ENCODE assay signal across 8 cellular contexts in the genomic region with DNA sequence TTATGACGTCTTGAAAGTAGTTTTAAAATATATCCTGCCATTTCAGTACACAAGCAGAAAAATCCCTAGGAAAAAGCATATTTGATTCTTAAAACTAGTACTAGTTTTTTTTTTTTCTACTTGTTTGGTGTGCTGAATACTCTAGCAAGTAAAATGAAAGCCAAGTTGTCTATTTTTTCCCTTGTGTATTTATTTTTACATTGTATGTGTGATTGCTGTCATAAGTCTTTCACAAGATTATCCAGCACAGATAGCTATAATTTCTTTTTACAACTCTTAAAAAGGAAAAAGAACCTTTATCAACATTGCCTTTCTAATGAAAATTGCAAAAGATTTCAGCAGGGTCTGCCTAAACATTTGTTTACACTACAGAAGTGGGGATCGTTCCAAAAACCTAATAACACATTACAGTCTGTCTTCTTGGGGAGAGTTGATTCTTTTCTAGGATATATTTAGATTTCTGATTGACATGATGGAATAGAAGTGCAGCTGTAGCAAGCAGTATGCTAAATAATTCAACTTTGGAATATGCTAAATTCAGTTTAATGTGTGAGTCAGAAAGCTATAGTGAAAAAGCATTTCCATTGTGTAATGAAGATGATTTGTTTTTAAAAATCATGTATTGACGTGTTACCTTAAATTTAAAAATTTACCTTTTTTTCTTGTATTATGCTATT. TPM values are rescaled to one million over a fixed set of nuclear protein-coding genes. Genes with fewer than 3 reads are reported as not detected.
DNase-seq lines count a peak whose midpoint lies in the region; FAIRE-seq and TF ChIP-seq lines count a peak whose summit lies in the region.

No MANE protein-coding gene starts in this region.

- peak overlapping the region; percentile 68 for H3K27ac Mint-ChIP-seq in activated T-cell treated with anti-CD3 and anti-CD28 coated beads, Interleukin-2, amount 50 U/mL, for 24 hours
- H3K27ac Mint-ChIP-seq in activated T-helper 2 cell treated with anti-CD3 and anti-CD28 coated beads, Interferon-gamma antibody, Interleukin-2, Interleukin-4, amounts not matched to agents 10 μg/mL and 5 μg/mL and 100 μg/mL, durations not matched to agents 14 hours and 24 hours and 36 hours = peak overlapping the region; percentile 40

- H2AFZ ChIP-seq in keratinocyte (ENCODE audit: control insufficient read depth, low read length) = no peak overlapping the region

- H3K9me3 ChIP-seq in keratinocyte (ENCODE audit: control insufficient read depth, low read depth, low read length) (no peaks in the 10 kb centered on the region), thymus (ENCODE audit: control insufficient read depth) (no peaks in the 10 kb centered on the region), small intestine (ENCODE audit: control insufficient read depth, low read depth) (no peaks in the 10 kb centered on the region)

- no peak for TF ChIP-seq CTCF in keratinocyte (optimal IDR thresholded peaks at IDR 0.05 in 1 of 3, IDR thresholded peaks at IDR 0.05 in 1 of 3, conservative IDR thresholded peaks at IDR 0.05 in 1 of 3; ENCODE audit: extremely low read depth in 1 of 3, insufficient read depth in 2 of 3, low read length in 3 of 3)

- DNase-seq in activated T-cell treated with anti-CD3 and anti-CD28 coated beads, Interleukin-2, amount 50 U/mL, for 24 hours = no peak
- no peak for DNase-seq in activated T-cell treated with anti-CD3 and anti-CD28 coated beads, Interleukin-2, amount 50 U/mL, for 48 hours
- DNase-seq in activated T-helper 2 cell treated with anti-CD3 and anti-CD28 coated beads, Interferon-gamma antibody, Interleukin-2, Interleukin-4, amounts not matched to agents 10 μg/mL and 5 μg/mL and 100 μg/mL, durations not matched to agents 14 hours and 24 hours and 36 hours (ENCODE audit: low spot score) = no peak
- DNase-seq in keratinocyte (ENCODE audit: low read depth, low spot score) (no peak), COLO668 (lab: John Stamatoyannopoulos, UW; ENCODE audit: unreplicated experiment) (no peak), small intestine (no peak), NCI-H526 treated with DMSO at 0.1 percent for 48 hours (lab: John Stamatoyannopoulos, UW) (no peak)

- FAIRE-seq in keratinocyte (lab: Jason Lieb, UNC) (no peak), small intestine (lab: Jason Lieb, UNC) (no peak)

- peak overlapping the region; percentile 90 for H3K4me2 ChIP-seq in keratinocyte (ENCODE audit: control insufficient read depth, extremely low read depth, insufficient read depth, low read depth, low read length)

- peak overlapping the region; percentile 99 for H3K27ac ChIP-seq in keratinocyte (ENCODE audit: control insufficient read depth, insufficient read depth, low read length)
- no peak overlapping the region for H3K27ac ChIP-seq in thymus (ENCODE audit: low read depth)
- no peak overlapping the region for H3K27ac ChIP-seq in small intestine (ENCODE audit: low read depth in 1 of 2, low read length in 1 of 2)

- H3K4me3 ChIP-seq in keratinocyte (ENCODE audit: control insufficient read depth in 2 of 3, extremely low read depth in 1 of 3, insufficient read depth in 2 of 3, low read depth in 1 of 3, low read length in 3 of 3) = peak overlapping the region; percentile 85 to 99 (median 85)
- H3K4me3 ChIP-seq in thymus (ENCODE audit: low read length) = peak overlapping the region; percentile 41
- peak overlapping the region in 1 of 2 donors; percentile 45 for H3K4me3 ChIP-seq in small intestine (ENCODE audit: low read depth in 1 of 2, low read length in 2 of 2)

- H3K36me3 Mint-ChIP-seq in activated T-cell treated with anti-CD3 and anti-CD28 coated beads, Interleukin-2, amount 50 U/mL, for 24 hours (ENCODE audit: low read depth) = peaks cover 70% of the 10 kb centered on the region
- H3K36me3 Mint-ChIP-seq in activated T-helper 2 cell treated with anti-CD3 and anti-CD28 coated beads, Interferon-gamma antibody, Interleukin-2, Interleukin-4, amounts not matched to agents 10 μg/mL and 5 μg/mL and 100 μg/mL, durations not matched to agents 14 hours and 24 hours and 36 hours (ENCODE audit: low read depth) = peaks cover 50% of the 10 kb centered on the region

- H3K27me3 ChIP-seq in keratinocyte (ENCODE audit: control insufficient read depth, extremely low read depth, insufficient read depth, low read length) (no peaks in the 10 kb centered on the region), thymus (ENCODE audit: control insufficient read depth, insufficient read depth) (no peaks in the 10 kb centered on the region), small intestine (ENCODE audit: control insufficient read depth in 2 of 2, insufficient read depth in 2 of 2, low read length in 2 of 2) (no peaks in the 10 kb centered on the region)

- H3K27me3 Mint-ChIP-seq in activated T-cell treated with anti-CD3 and anti-CD28 coated beads, Interleukin-2, amount 50 U/mL, for 24 hours = no peaks in the 10 kb centered on the region
- H3K27me3 Mint-ChIP-seq in activated T-helper 2 cell treated with anti-CD3 and anti-CD28 coated beads, Interferon-gamma antibody, Interleukin-2, Interleukin-4, amounts not matched to agents 10 μg/mL and 5 μg/mL and 100 μg/mL, durations not matched to agents 14 hours and 24 hours and 36 hours (ENCODE audit: low read depth) = no peaks in the 10 kb centered on the region

- H3K4me1 Mint-ChIP-seq in activated T-cell treated with anti-CD3 and anti-CD28 coated beads, Interleukin-2, amount 50 U/mL, for 24 hours (ENCODE audit: low read depth) = peaks cover 41% of the 10 kb centered on the region
- peaks cover 35% of the 10 kb centered on the region for H3K4me1 Mint-ChIP-seq in activated T-helper 2 cell treated with anti-CD3 and anti-CD28 coated beads, Interferon-gamma antibody, Interleukin-2, Interleukin-4, amounts not matched to agents 10 μg/mL and 5 μg/mL and 100 μg/mL, durations not matched to agents 14 hours and 24 hours and 36 hours (ENCODE audit: low read depth)

- no peaks in the 10 kb centered on the region for H3K9me1 ChIP-seq in keratinocyte (ENCODE audit: control insufficient read depth, extremely low read depth, insufficient read depth, low read length)

- no peaks in the 10 kb centered on the region for H3K36me3 ChIP-seq in keratinocyte (ENCODE audit: control insufficient read depth in 2 of 2, extremely low read depth in 1 of 2, insufficient read depth in 2 of 2, low read length in 2 of 2)
- H3K36me3 ChIP-seq in thymus (ENCODE audit: control insufficient read depth, insufficient read depth) = no peaks in the 10 kb centered on the region
- peaks cover 2% of the 10 kb centered on the region in 2 donors for H3K36me3 ChIP-seq in small intestine (ENCODE audit: control insufficient read depth in 2 of 2, insufficient read depth in 2 of 2, low read length in 2 of 2)

- 24% methylated on average over 3 of the region's 3 CpGs for WGBS in thymus
- 2 to 7% (median 2%) methylated on average over 3 of the region's 3 CpGs for WGBS in small intestine, 3 donors

- H3K4me3 Mint-ChIP-seq in activated T-cell treated with anti-CD3 and anti-CD28 coated beads, Interleukin-2, amount 50 U/mL, for 24 hours = peak overlapping the region; percentile 89
- H3K4me3 Mint-ChIP-seq in activated T-helper 2 cell treated with anti-CD3 and anti-CD28 coated beads, Interferon-gamma antibody, Interleukin-2, Interleukin-4, amounts not matched to agents 10 μg/mL and 5 μg/mL and 100 μg/mL, durations not matched to agents 14 hours and 24 hours and 36 hours (ENCODE audit: low read depth) = peak overlapping the region; percentile 88

- peaks cover 4% of the 10 kb centered on the region for H4K20me1 ChIP-seq in keratinocyte (ENCODE audit: control insufficient read depth, extremely low read depth, insufficient read depth, low read length)

- intact Hi-C loops in activated T-helper 2 cell treated with anti-CD3 and anti-CD28 coated beads, Interferon-gamma antibody, Interleukin-2, Interleukin-4, amounts not matched to agents 10 μg/mL and 5 μg/mL and 100 μg/mL, durations not matched to agents 14 hours and 24 hours and 36 hours (cut with micrococcal nuclease) = loop anchor here (5.0 to 10.0 kb wide), 4 partner anchors 359 to 527 kb away; a partner anchor contains a TSS

- H3K9ac ChIP-seq in keratinocyte (ENCODE audit: control insufficient read depth, extremely low read depth, insufficient read depth, low read length) = peak overlapping the region; percentile 99

- H3K9me3 Mint-ChIP-seq in activated T-cell treated with anti-CD3 and anti-CD28 coated beads, Interleukin-2, amount 50 U/mL, for 24 hours = no peaks in the 10 kb centered on the region
- no peaks in the 10 kb centered on the region for H3K9me3 Mint-ChIP-seq in activated T-helper 2 cell treated with anti-CD3 and anti-CD28 coated beads, Interferon-gamma antibody, Interleukin-2, Interleukin-4, amounts not matched to agents 10 μg/mL and 5 μg/mL and 100 μg/mL, durations not matched to agents 14 hours and 24 hours and 36 hours

- H3K4me1 ChIP-seq in keratinocyte (ENCODE audit: control insufficient read depth, extremely low read depth, insufficient read depth, low read length) (peaks cover 32% of the 10 kb centered on the region), thymus (ENCODE audit: control insufficient read depth, insufficient read depth, low read length) (peaks cover 6% of the 10 kb centered on the region), small intestine (ENCODE audit: control insufficient read depth in 2 of 2, insufficient read depth in 1 of 2, low read depth in 1 of 2, low read length in 1 of 2) (peaks cover 0 to 2% of the 10 kb centered on the region in 2 donors)

- dilution Hi-C loops in keratinocyte (cut with MboI; ENCODE audit: extremely low pct_ligation_motif_present, low sequenced_read_pairs) = no loop called here

- peaks cover 81% of the 10 kb centered on the region for H3K79me2 ChIP-seq in keratinocyte (ENCODE audit: control insufficient read depth, insufficient read depth, low read length)

RNA-seq across cellular contexts. Expression of a gene that starts 2.5 kb away (rescaled TPM):
- 103 and 104 TPM in 2 replicates for total RNA-seq in activated T-helper 2 cell treated with anti-CD3 and anti-CD28 coated beads, Interferon-gamma antibody, Interleukin-2, Interleukin-4, amounts not matched to agents 10 μg/mL and 5 μg/mL and 100 μg/mL, durations not matched to agents 14 hours and 24 hours and 36 hours
- polyA plus RNA-seq in keratinocyte (29.2 to 47.9 TPM (median 34.4 TPM) in 3 replicates), thymus (23.5 TPM), small intestine (10 to 100 TPM; 10.3 to 16.8 (median 15.1) TPM)
- polyA plus RNA-seq in keratinocyte (2011; ENCODE audit: low read depth) = 20.5 TPM
- polyA plus RNA-seq in keratinocyte (2011; cell fraction: cytosol; rRNA removed) = 30.1 and 47.3 TPM in 2 replicates
- polyA plus RNA-seq in keratinocyte (2011; cell fraction: nucleus; rRNA removed) = 17.5 and 19.8 TPM in 2 replicates
- polyA plus RNA-seq in keratinocyte (2012; ENCODE audit: low replicate concordance) = 36.8 and 43.7 TPM in 2 replicates
- 14.2 to 33.2 TPM (median 22.1 TPM) in 3 replicates for polyA minus RNA-seq in keratinocyte
- 36.6 TPM for polyA minus RNA-seq in keratinocyte (2011; cell fraction: cytosol; rRNA and poly(A)+ RNA removed)
- 7.3 and 19.1 TPM in 2 replicates for polyA minus RNA-seq in keratinocyte (2011; cell fraction: nucleus; rRNA and poly(A)+ RNA removed)
